Comparison of ENCODE assay signal across 14 cellular contexts in the genomic region with DNA sequence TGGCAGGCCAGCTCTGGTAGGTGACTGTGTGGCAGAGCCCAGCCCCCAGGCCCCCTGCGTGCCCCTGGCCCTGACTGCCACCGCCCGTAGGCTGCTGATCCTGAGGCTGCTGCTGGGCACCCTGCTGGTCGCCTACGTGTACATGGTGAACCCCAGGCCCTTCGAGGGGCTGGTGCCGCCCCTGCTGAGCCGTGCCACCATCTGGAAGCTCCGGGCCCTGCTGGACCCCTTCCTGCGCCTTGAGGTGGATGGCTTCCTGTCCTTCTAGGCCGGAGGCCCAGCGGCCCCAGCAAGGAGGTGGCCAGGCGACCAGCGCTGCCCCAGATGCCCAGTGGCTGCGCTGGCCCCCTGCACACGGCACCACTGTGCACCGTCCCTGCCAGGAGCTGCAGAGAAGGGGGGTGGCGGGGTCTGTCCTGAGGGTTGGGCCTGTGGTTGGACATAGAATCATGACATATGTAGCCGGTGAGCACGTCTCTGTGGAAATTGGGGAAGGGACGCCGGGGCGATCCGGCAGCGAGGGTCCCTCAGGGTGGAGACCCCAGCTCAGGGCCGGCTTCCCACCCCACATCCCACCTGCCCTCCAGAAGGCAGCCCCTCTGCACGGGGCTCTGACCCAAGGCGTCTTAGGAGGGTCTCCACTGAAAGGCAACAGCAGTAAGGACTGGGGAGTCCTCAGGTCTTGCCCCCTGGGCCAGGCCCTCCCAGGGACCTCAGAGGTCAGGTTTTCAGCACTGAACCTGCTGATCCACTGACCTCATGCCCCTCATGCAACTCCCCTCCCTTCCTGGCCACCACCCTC.
A peak's percentile ranks its signal among the peaks of the same experiment; 100 is the strongest.
DNase-seq lines count a peak whose midpoint lies in the region; ATAC-seq and TF ChIP-seq lines count a peak whose summit lies in the region.
"Had no signal": no experiment of that assay in that cellular context is flagged by ENCODE, and none has a peak within 500 bp of the region (broad histone marks: within the 10 kb centered on the region; RNA-seq: fewer than 3 reads in every experiment).

No MANE protein-coding gene starts in this region.

- H3K36me3 ChIP-seq in Karpas-422 (ENCODE audit: insufficient read depth, low read length) (no peaks in the 10 kb centered on the region), lower lobe of right lung (no peaks in the 10 kb centered on the region), suprapubic skin (no peaks in the 10 kb centered on the region), GM23338 (ENCODE audit: insufficient read depth) (no peaks in the 10 kb centered on the region)
- H3K36me3 ChIP-seq: SJCRH30 had no signal

- H3K27ac ChIP-seq in Karpas-422 (ENCODE audit: low read length) (peak overlapping the region; percentile 79), lower lobe of right lung (no peak overlapping the region), suprapubic skin (no peak overlapping the region), caudate nucleus (ENCODE audit: low read depth, low read length) (no peak overlapping the region), GM23338 (ENCODE audit: low read depth) (no peak overlapping the region)
- H3K27ac ChIP-seq: SJCRH30 had no signal

- H3K9me3 ChIP-seq in Karpas-422 (ENCODE audit: low read length), result no peaks in the 10 kb centered on the region
- no peaks in the 10 kb centered on the region for H3K9me3 ChIP-seq in lower lobe of right lung
- H3K9me3 ChIP-seq in suprapubic skin, result no peaks in the 10 kb centered on the region
- H3K9me3 ChIP-seq: SJCRH30 had no signal

- H3K9me2 ChIP-seq in Karpas-422 (replicated peaks; ENCODE audit: insufficient read depth, low read length), result no peaks in the 10 kb centered on the region
- no peaks in the 10 kb centered on the region for H3K9me2 ChIP-seq in GM23338 (ENCODE audit: insufficient read depth)

- intact Hi-C loops in activated naive CD4-positive, alpha-beta T cell treated with anti-CD3 and anti-CD28 coated beads for 36 hours (cut with micrococcal nuclease), result no loop called here
- intact Hi-C loops in lower lobe of right lung (cut with DNase I), result no loop called here

- H3K4me3 Mint-ChIP-seq in activated naive CD4-positive, alpha-beta T cell treated with anti-CD3 and anti-CD28 coated beads, Interleukin-2, amount 10 ng/mL, durations not matched to agents 7 days and 5 days, result no peak overlapping the region
- H3K4me3 Mint-ChIP-seq in activated naive CD4-positive, alpha-beta T cell treated with anti-CD3 and anti-CD28 coated beads for 36 hours, result no peak overlapping the region
- no peak overlapping the region for H3K4me3 Mint-ChIP-seq in GM23338

- H3K4me2 ChIP-seq in Karpas-422 (ENCODE audit: low read depth, low read length, poor library complexity, severe bottlenecking), result peak overlapping the region; percentile 73
- H3K4me2 ChIP-seq in GM23338, result no peak overlapping the region

- no peaks in the 10 kb centered on the region for H3K27me3 ChIP-seq in Karpas-422 (ENCODE audit: low read length)
- no peaks in the 10 kb centered on the region for H3K27me3 ChIP-seq in lower lobe of right lung (ENCODE audit: low read depth)
- H3K27me3 ChIP-seq in suprapubic skin, result no peaks in the 10 kb centered on the region
- no peaks in the 10 kb centered on the region for H3K27me3 ChIP-seq in GM23338 (ENCODE audit: insufficient read depth)
- H3K27me3 ChIP-seq: SJCRH30 had no signal

- H4K20me1 ChIP-seq in Karpas-422 (ENCODE audit: insufficient read depth, low read depth, low read length), result 0 out of 2 replicates have a peak, but pooled peaks cover 4% of the 10 kb centered on the region
- H4K20me1 ChIP-seq in GM23338 (replicated peaks; ENCODE audit: insufficient read depth), result no peaks in the 10 kb centered on the region

- H2AFZ ChIP-seq in Karpas-422 (ENCODE audit: low read length), result no peak overlapping the region
- no peak overlapping the region for H2AFZ ChIP-seq in GM23338

- no peak for TF ChIP-seq EP300 in suprapubic skin (IDR thresholded peaks at IDR 0.05)

- peak overlapping the region; percentile 83 for H3K9ac ChIP-seq in Karpas-422 (ENCODE audit: low read length)

- TF ChIP-seq CTCF in lower lobe of right lung (IDR thresholded peaks at IDR 0.05) (no peak), suprapubic skin (IDR thresholded peaks at IDR 0.05) (no peak), GM23338 (conservative IDR thresholded peaks at IDR 0.05; ENCODE audit: low read depth in 2 of 2) (no peak)

- no peaks in the 10 kb centered on the region for H3K79me2 ChIP-seq in Karpas-422 (ENCODE audit: low read length)
- H3K79me2 ChIP-seq in GM23338 (replicated peaks; ENCODE audit: insufficient read depth), result no peaks in the 10 kb centered on the region

- no peak overlapping the region for H3K27ac Mint-ChIP-seq in activated naive CD4-positive, alpha-beta T cell treated with anti-CD3 and anti-CD28 coated beads, Interleukin-2, amount 10 ng/mL, durations not matched to agents 7 days and 5 days
- H3K27ac Mint-ChIP-seq in activated naive CD4-positive, alpha-beta T cell treated with anti-CD3 and anti-CD28 coated beads for 36 hours, result no peak overlapping the region
- no peak overlapping the region for H3K27ac Mint-ChIP-seq in GM23338

- H3K27me3 Mint-ChIP-seq in activated naive CD4-positive, alpha-beta T cell treated with anti-CD3 and anti-CD28 coated beads, Interleukin-2, amount 10 ng/mL, durations not matched to agents 7 days and 5 days, result no peaks in the 10 kb centered on the region
- H3K27me3 Mint-ChIP-seq in activated naive CD4-positive, alpha-beta T cell treated with anti-CD3 and anti-CD28 coated beads for 36 hours (ENCODE audit: low read depth), result no peaks in the 10 kb centered on the region
- H3K27me3 Mint-ChIP-seq in GM23338 (ENCODE audit: insufficient read depth, low read depth, poor library complexity), result peaks cover 13% of the 10 kb centered on the region

- peak overlapping the region; percentile 65; the same call in 1 of the 2 replicates for H3K4me3 ChIP-seq in Karpas-422 (ENCODE audit: low read length)
- H3K4me3 ChIP-seq in lower lobe of right lung, result no peak overlapping the region
- H3K4me3 ChIP-seq in suprapubic skin, result no peak overlapping the region
- H3K4me3 ChIP-seq in GM23338, result no peak overlapping the region
- H3K4me3 ChIP-seq: SJCRH30 had no signal

- TF ChIP-seq POLR2A in suprapubic skin (IDR thresholded peaks at IDR 0.05), result no peak

- ATAC-seq in lower lobe of right lung (no peak), GM23338 (no peak)

- WGBS in suprapubic skin, result 94% methylated on average over 16 of the region's 28 CpGs

- no peaks in the 10 kb centered on the region for H3F3A ChIP-seq in GM23338 (replicated peaks; ENCODE audit: low read depth)

- H3K4me1 ChIP-seq in Karpas-422 (ENCODE audit: low read length) (peaks cover 59% of the 10 kb centered on the region), lower lobe of right lung (no peaks in the 10 kb centered on the region), suprapubic skin (no peaks in the 10 kb centered on the region), GM23338 (ENCODE audit: insufficient read depth) (no peaks in the 10 kb centered on the region)

- H3K36me3 Mint-ChIP-seq in activated naive CD4-positive, alpha-beta T cell treated with anti-CD3 and anti-CD28 coated beads, Interleukin-2, amount 10 ng/mL, durations not matched to agents 7 days and 5 days, result no peaks in the 10 kb centered on the region
- H3K36me3 Mint-ChIP-seq in activated naive CD4-positive, alpha-beta T cell treated with anti-CD3 and anti-CD28 coated beads for 36 hours (ENCODE audit: low read depth), result no peaks in the 10 kb centered on the region
- no peaks in the 10 kb centered on the region for H3K36me3 Mint-ChIP-seq in GM23338 (ENCODE audit: low read depth)

- CTCF ChIA-PET in activated naive CD4-positive, alpha-beta T cell treated with anti-CD3 and anti-CD28 coated beads, Interleukin-2, amount 10 ng/mL, durations not matched to agents 7 days and 5 days (lab: Charles Lee), result no interaction called here
- CTCF ChIA-PET in activated naive CD4-positive, alpha-beta T cell treated with anti-CD3 and anti-CD28 coated beads for 36 hours (lab: Charles Lee), result interaction anchor here (1.6 kb wide), 1 partner anchor 9 kb away, joined by 5 read pairs; no protein-coding TSS in a partner anchor

- DNase-seq in activated naive CD4-positive, alpha-beta T cell treated with anti-CD3 and anti-CD28 coated beads, Interleukin-2, amount 10 ng/mL, durations not matched to agents 7 days and 5 days, result peak; percentile 18
- no peak for DNase-seq in activated naive CD4-positive, alpha-beta T cell treated with anti-CD3 and anti-CD28 coated beads for 36 hours
- DNase-seq in Karpas-422 (no peak), lower lobe of right lung (peak; percentile 39), suprapubic skin (ENCODE audit: low spot score in 2 of 2) (peak; percentile 56 to 65), NCI-H2196 treated with DMSO at 0.1 percent for 48 hours (lab: John Stamatoyannopoulos, UW; ENCODE audit: unreplicated experiment) (no peak), caudate nucleus (lab: John Stamatoyannopoulos, UW) (no peak), GM23338 (ENCODE audit: low spot score) (no peak)
- DNase-seq: C1 segment of cervical spinal cord; IMR-90; NCI-H187; NCI-H69; NK-92 treated with Interleukin-12 subunit alpha and Interleukin-12 subunit beta, amount 100 ng/mL, for 24 hours; SJCRH30 had no signal

- H3K4me1 Mint-ChIP-seq in activated naive CD4-positive, alpha-beta T cell treated with anti-CD3 and anti-CD28 coated beads, Interleukin-2, amount 10 ng/mL, durations not matched to agents 7 days and 5 days, result no peaks in the 10 kb centered on the region
- H3K4me1 Mint-ChIP-seq in activated naive CD4-positive, alpha-beta T cell treated with anti-CD3 and anti-CD28 coated beads for 36 hours (ENCODE audit: low read depth), result no peaks in the 10 kb centered on the region
- no peaks in the 10 kb centered on the region for H3K4me1 Mint-ChIP-seq in GM23338

- no peaks in the 10 kb centered on the region for H3K9me3 Mint-ChIP-seq in activated naive CD4-positive, alpha-beta T cell treated with anti-CD3 and anti-CD28 coated beads, Interleukin-2, amount 10 ng/mL, durations not matched to agents 7 days and 5 days
- H3K9me3 Mint-ChIP-seq in activated naive CD4-positive, alpha-beta T cell treated with anti-CD3 and anti-CD28 coated beads for 36 hours, result no peaks in the 10 kb centered on the region
- H3K9me3 Mint-ChIP-seq in GM23338, result no peaks in the 10 kb centered on the region

TF ChIP-seq in GM23338, 12 proteins besides CTCF, POLR2A, EP300 and RAD21 (continues in another document):
- TF ChIP-seq NANOG (IDR thresholded peaks at IDR 0.05; ENCODE audit: borderline replicate concordance), result no peak
- TF ChIP-seq EZH2phosphoT487 (IDR thresholded peaks at IDR 0.05; ENCODE audit: unreplicated experiment), result no peak

Comparison
In these comparisons a context has a peak if more than half of its experiments do, and no peak if none do; other contexts are left out.
1. DNase-seq: peak in activated naive CD4-positive, alpha-beta T cell treated with anti-CD3 and anti-CD28 coated beads, Interleukin-2, amount 10 ng/mL, durations not matched to agents 7 days and 5 days (single experiment), lower lobe of right lung (single experiment) and suprapubic skin (2 of 2); none in activated naive CD4-positive, alpha-beta T cell treated with anti-CD3 and anti-CD28 coated beads for 36 hours (single experiment), Karpas-422 (single experiment), NCI-H2196 treated with DMSO at 0.1 percent for 48 hours (single experiment), caudate nucleus (0 of 61) and GM23338 (single experiment).